In the genomic region with DNA sequence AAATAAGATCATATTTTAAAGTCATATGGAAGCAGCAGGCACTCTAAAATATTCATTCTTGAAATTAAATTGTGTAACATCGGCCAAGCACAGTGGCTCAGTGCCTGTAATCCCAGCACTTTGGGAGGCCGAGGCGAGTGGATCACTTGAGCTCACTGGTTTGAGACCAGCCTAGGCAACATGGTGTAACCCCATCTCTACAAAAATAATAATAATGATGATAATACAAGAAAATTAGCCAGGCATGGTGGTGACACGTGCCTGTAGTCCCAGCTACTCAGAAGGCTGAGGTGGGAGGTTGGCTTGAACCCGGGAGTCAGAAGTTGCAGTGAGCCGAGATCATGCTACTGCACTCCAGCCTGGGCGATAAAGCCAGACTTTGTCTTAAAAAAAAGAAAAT, we compare ENCODE assay signal across 16 cellular contexts.
DNase-seq lines count a peak whose midpoint lies in the region; ATAC-seq, FAIRE-seq and TF ChIP-seq lines count a peak whose summit lies in the region.
"Had no signal": no experiment of that assay in that cellular context is flagged by ENCODE, and none has a peak within 500 bp of the region (broad histone marks: within the 10 kb centered on the region; RNA-seq: fewer than 3 reads in every experiment).

No MANE protein-coding gene starts in this region.

- H3K27me3 ChIP-seq in esophagus muscularis mucosa, result peaks cover 0 to 53% (median 0%) of the 10 kb centered on the region in 4 donors
- H3K27me3 ChIP-seq: BLaER1 had no signal

- no peak for TF ChIP-seq CTCF in esophagus muscularis mucosa (IDR thresholded peaks at IDR 0.05)
- no peak for TF ChIP-seq CTCF in nephron (IDR thresholded peaks at IDR 0.05; ENCODE audit: unreplicated experiment in 3 of 3)
- no peak for TF ChIP-seq CTCF in type B pancreatic cell (conservative IDR thresholded peaks at IDR 0.05)

- peaks cover 0 to 6% (median 5%) of the 10 kb centered on the region in 4 donors for H3K4me1 ChIP-seq in esophagus muscularis mucosa

- no peak overlapping the region for H3K4me3 ChIP-seq in esophagus muscularis mucosa
- H3K4me3 ChIP-seq: BLaER1, GM23338 had no signal

- TF ChIP-seq POLR2A in esophagus muscularis mucosa (IDR thresholded peaks at IDR 0.05; ENCODE audit: low read depth) (no peak), GM12891 (IDR thresholded peaks at IDR 0.05; ENCODE audit: low read depth, low read length) (no peak)

- DNase-seq in activated CD8-positive, alpha-beta memory T cell treated with anti-CD3 and anti-CD28 coated beads, Interleukin-2, amount 10 ng/mL, durations not matched to agents 7 days and 5 days, result peak; percentile 14
- no peak for DNase-seq in activated CD8-positive, alpha-beta memory T cell treated with anti-CD3 and anti-CD28 coated beads, Interleukin-2, amount 50 U/mL, for 4 hours
- peak; percentile 57 for DNase-seq in esophagus muscularis mucosa (ENCODE audit: extremely low spot score)
- DNase-seq in type B pancreatic cell (ENCODE audit: extremely low spot score, unreplicated experiment), result peak; percentile 13
- DNase-seq in activated naive CD4-positive, alpha-beta T cell treated with anti-CD3 and anti-CD28 coated beads for 36 hours, result no peak
- no peak for DNase-seq in EL
- DNase-seq in GM12891 (ENCODE audit: insufficient read length, low spot score), result no peak
- DNase-seq: 8988T; AML-193; CD4-positive, CD25-positive, alpha-beta regulatory T cell; H9 had no signal

- CTCF ChIA-PET in activated CD8-positive, alpha-beta memory T cell treated with anti-CD3 and anti-CD28 coated beads, Interleukin-2, amount 10 ng/mL, durations not matched to agents 7 days and 5 days (lab: Charles Lee), result no interaction called here
- CTCF ChIA-PET in activated naive CD4-positive, alpha-beta T cell treated with anti-CD3 and anti-CD28 coated beads for 36 hours (lab: Charles Lee), result no interaction called here

- H3K9me3 ChIP-seq in esophagus muscularis mucosa, result no peaks in the 10 kb centered on the region
- H3K9me3 ChIP-seq: BLaER1 had no signal

- H3K27ac ChIP-seq in esophagus muscularis mucosa (replicated peaks in 1 of 4), result no peak overlapping the region
- H3K27ac ChIP-seq: BLaER1 had no signal

- H3K9me3 Mint-ChIP-seq in activated CD8-positive, alpha-beta memory T cell treated with anti-CD3 and anti-CD28 coated beads, Interleukin-2, amount 10 ng/mL, durations not matched to agents 7 days and 5 days (ENCODE audit: low read depth), result no peaks in the 10 kb centered on the region
- H3K9me3 Mint-ChIP-seq in nephron (no peaks in the 10 kb centered on the region), type B pancreatic cell (no peaks in the 10 kb centered on the region)
- no peaks in the 10 kb centered on the region for H3K9me3 Mint-ChIP-seq in activated naive CD4-positive, alpha-beta T cell treated with anti-CD3 and anti-CD28 coated beads for 36 hours
- H3K9me3 Mint-ChIP-seq: GM23338, H9 had no signal

- H3K27ac Mint-ChIP-seq in activated CD8-positive, alpha-beta memory T cell treated with anti-CD3 and anti-CD28 coated beads, Interleukin-2, amount 10 ng/mL, durations not matched to agents 7 days and 5 days, result no peak overlapping the region
- peak overlapping the region; percentile 63 to 98 (median 97) for H3K27ac Mint-ChIP-seq in nephron
- no peak overlapping the region for H3K27ac Mint-ChIP-seq in type B pancreatic cell
- no peak overlapping the region for H3K27ac Mint-ChIP-seq in activated naive CD4-positive, alpha-beta T cell treated with anti-CD3 and anti-CD28 coated beads for 36 hours
- H3K27ac Mint-ChIP-seq: CD4-positive, CD25-positive, alpha-beta regulatory T cell; GM23338 had no signal

- TF ChIP-seq EP300 in esophagus muscularis mucosa (IDR thresholded peaks at IDR 0.05), result no peak

- no peaks in the 10 kb centered on the region for H3K4me1 Mint-ChIP-seq in activated CD8-positive, alpha-beta memory T cell treated with anti-CD3 and anti-CD28 coated beads, Interleukin-2, amount 10 ng/mL, durations not matched to agents 7 days and 5 days
- peaks cover 54% of the 10 kb centered on the region for H3K4me1 Mint-ChIP-seq in nephron
- peaks cover 31% of the 10 kb centered on the region for H3K4me1 Mint-ChIP-seq in type B pancreatic cell (ENCODE audit: unreplicated experiment)
- H3K4me1 Mint-ChIP-seq in activated naive CD4-positive, alpha-beta T cell treated with anti-CD3 and anti-CD28 coated beads for 36 hours (ENCODE audit: low read depth), result no peaks in the 10 kb centered on the region
- H3K4me1 Mint-ChIP-seq: CD4-positive, CD25-positive, alpha-beta regulatory T cell had no signal

- no peaks in the 10 kb centered on the region for H3K36me3 ChIP-seq in esophagus muscularis mucosa
- H3K36me3 ChIP-seq: BLaER1 had no signal

- H3K36me3 Mint-ChIP-seq in activated CD8-positive, alpha-beta memory T cell treated with anti-CD3 and anti-CD28 coated beads, Interleukin-2, amount 10 ng/mL, durations not matched to agents 7 days and 5 days, result no peaks in the 10 kb centered on the region
- no peaks in the 10 kb centered on the region for H3K36me3 Mint-ChIP-seq in nephron (ENCODE audit: low read depth)
- no peaks in the 10 kb centered on the region for H3K36me3 Mint-ChIP-seq in type B pancreatic cell
- H3K36me3 Mint-ChIP-seq in activated naive CD4-positive, alpha-beta T cell treated with anti-CD3 and anti-CD28 coated beads for 36 hours (ENCODE audit: low read depth), result no peaks in the 10 kb centered on the region
- H3K36me3 Mint-ChIP-seq: CD4-positive, CD25-positive, alpha-beta regulatory T cell had no signal

- 96% methylated on average over 7 of the region's 7 CpGs for WGBS in esophagus muscularis mucosa

- no peak for FAIRE-seq in GM12891 (lab: Jason Lieb, UNC)
- FAIRE-seq: G401.6, GM12892 had no signal

- ATAC-seq in activated CD8-positive, alpha-beta memory T cell treated with anti-CD3 and anti-CD28 coated beads, Interleukin-2, amount 10 ng/mL, durations not matched to agents 7 days and 5 days, result no peak
- ATAC-seq: GM23338 had no signal

- peaks cover 22% of the 10 kb centered on the region for H3K27me3 Mint-ChIP-seq in activated CD8-positive, alpha-beta memory T cell treated with anti-CD3 and anti-CD28 coated beads, Interleukin-2, amount 10 ng/mL, durations not matched to agents 7 days and 5 days
- H3K27me3 Mint-ChIP-seq in nephron (ENCODE audit: low read depth) (peaks cover 17% of the 10 kb centered on the region), type B pancreatic cell (peaks cover 3% of the 10 kb centered on the region)
- peaks cover 7% of the 10 kb centered on the region for H3K27me3 Mint-ChIP-seq in activated naive CD4-positive, alpha-beta T cell treated with anti-CD3 and anti-CD28 coated beads for 36 hours (ENCODE audit: low read depth)

- intact Hi-C loops in esophagus muscularis mucosa (cut with DNase I), result no loop called here
- intact Hi-C loops in activated naive CD4-positive, alpha-beta T cell treated with anti-CD3 and anti-CD28 coated beads for 36 hours (cut with micrococcal nuclease), result no loop called here

- H3K4me3 Mint-ChIP-seq in activated CD8-positive, alpha-beta memory T cell treated with anti-CD3 and anti-CD28 coated beads, Interleukin-2, amount 10 ng/mL, durations not matched to agents 7 days and 5 days, result no peak overlapping the region
- H3K4me3 Mint-ChIP-seq in nephron (peak overlapping the region in 1 of 3 experiments; percentile 7), type B pancreatic cell (no peak overlapping the region)
- H3K4me3 Mint-ChIP-seq in activated naive CD4-positive, alpha-beta T cell treated with anti-CD3 and anti-CD28 coated beads for 36 hours, result no peak overlapping the region
- H3K4me3 Mint-ChIP-seq: CD4-positive, CD25-positive, alpha-beta regulatory T cell; GM23338; H9 had no signal

TF ChIP-seq in GM12891, 5 proteins besides CTCF, POLR2A, EP300 and RAD21:
- TF ChIP-seq POLR2AphosphoS5 (IDR thresholded peaks at IDR 0.05; ENCODE audit: low read depth, low read length), result no peak
- no peak for TF ChIP-seq SPI1 (IDR thresholded peaks at IDR 0.05; ENCODE audit: low read depth, low read length)
- TF ChIP-seq PAX5 (IDR thresholded peaks at IDR 0.05; ENCODE audit: insufficient read depth, low read length, severe bottlenecking), result no peak
- no peak for TF ChIP-seq TAF1 (IDR thresholded peaks at IDR 0.05; ENCODE audit: low read depth, low read length)
- TF ChIP-seq POU2F2 (IDR thresholded peaks at IDR 0.05; ENCODE audit: low read depth, low read length), result no peak

Comparison
In these comparisons a context has a peak if more than half of its experiments do, and no peak if none do; other contexts are left out.
1. DNase-seq: peak in activated CD8-positive, alpha-beta memory T cell treated with anti-CD3 and anti-CD28 coated beads, Interleukin-2, amount 10 ng/mL, durations not matched to agents 7 days and 5 days (single experiment), esophagus muscularis mucosa (single experiment) and type B pancreatic cell (single experiment); none in activated CD8-positive, alpha-beta memory T cell treated with anti-CD3 and anti-CD28 coated beads, Interleukin-2, amount 50 U/mL, for 4 hours (single experiment), activated naive CD4-positive, alpha-beta T cell treated with anti-CD3 and anti-CD28 coated beads for 36 hours (single experiment), EL (single experiment) and GM12891 (single experiment).
2. H3K27ac Mint-ChIP-seq: peak in nephron (3 of 3); none in activated CD8-positive, alpha-beta memory T cell treated with anti-CD3 and anti-CD28 coated beads, Interleukin-2, amount 10 ng/mL, durations not matched to agents 7 days and 5 days (single experiment), type B pancreatic cell (single experiment) and activated naive CD4-positive, alpha-beta T cell treated with anti-CD3 and anti-CD28 coated beads for 36 hours (single experiment).